In the genomic region with DNA sequence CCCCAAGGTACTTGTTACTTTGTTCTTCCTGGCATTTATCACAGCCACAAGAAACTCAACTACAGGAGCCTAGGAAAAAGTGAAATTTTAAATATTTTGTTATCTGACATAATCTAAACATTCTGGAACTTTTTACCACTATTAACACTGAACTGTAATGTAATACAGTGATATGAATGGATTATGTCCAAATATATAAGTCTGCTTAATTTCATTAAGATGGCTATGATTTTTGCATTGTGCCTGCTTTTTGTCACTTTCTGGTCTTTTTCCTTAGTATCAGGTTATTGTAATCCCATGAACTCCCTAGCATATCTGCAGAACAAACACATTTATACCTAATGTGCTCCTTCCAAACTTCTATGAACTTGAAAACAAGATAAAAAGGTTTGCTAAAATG, we compare ENCODE assay signal across 15 cellular contexts. TPM values are rescaled to one million over a fixed set of nuclear protein-coding genes. Genes with fewer than 3 reads are reported as not detected.
DNase-seq lines count a peak whose midpoint lies in the region; ATAC-seq lines count a peak whose summit lies in the region.
"Had no signal": no experiment of that assay in that cellular context is flagged by ENCODE, and none has a peak within 500 bp of the region (broad histone marks: within the 10 kb centered on the region; RNA-seq: fewer than 3 reads in every experiment).

No MANE protein-coding gene starts in this region.

- H3K23ac ChIP-seq in mesenchymal stem cell (ENCODE audit: low read length in 2 of 2): no peak overlapping the region

- intact Hi-C loops in activated T-helper 1 cell treated with anti-CD3 and anti-CD28 coated beads, Interleukin-12 subunit alpha, Interleukin-12 subunit beta, Interleukin-2, Interleukin-4 antibody, amounts not matched to agents 30 ng/mL and 10 ng/mL and 1 ng/mL, durations not matched to agents 14 hours and 24 hours and 36 hours (cut with micrococcal nuclease): no loop called here

- H3K9me3 ChIP-seq in CD4-positive, CD25-positive, alpha-beta regulatory T cell (ENCODE audit: control insufficient read depth in 2 of 2, low read length in 2 of 2): no peaks in the 10 kb centered on the region
- H3K9me3 ChIP-seq in mesenchymal stem cell (ENCODE audit: control insufficient read depth, low read length): peaks cover under 1% of the 10 kb centered on the region

- peak overlapping the region; percentile 25 for H3K9ac ChIP-seq in mesenchymal stem cell (ENCODE audit: low read length)
- H3K9ac ChIP-seq: BLaER1, GM23248 had no signal

- no peak overlapping the region for H4K91ac ChIP-seq in mesenchymal stem cell (ENCODE audit: low read length)

- no peaks in the 10 kb centered on the region for H3K9me3 Mint-ChIP-seq in activated T-cell treated with anti-CD3 and anti-CD28 coated beads, Interleukin-2, amount 50 U/mL, for 72 hours
- H3K9me3 Mint-ChIP-seq in activated T-cell treated with anti-CD3 and anti-CD28 coated beads, Interleukin-2, amount 50 U/mL, for 4 hours: peaks cover under 1% of the 10 kb centered on the region
- peaks cover 0 to 3% (median 0%) of the 10 kb centered on the region in 7 donors for H3K9me3 Mint-ChIP-seq in CD4-positive, CD25-positive, alpha-beta regulatory T cell
- H3K9me3 Mint-ChIP-seq in activated T-helper 1 cell treated with anti-CD3 and anti-CD28 coated beads, Interleukin-12 subunit alpha, Interleukin-12 subunit beta, Interleukin-2, Interleukin-4 antibody, amounts not matched to agents 30 ng/mL and 10 ng/mL and 1 ng/mL, durations not matched to agents 14 hours and 24 hours and 36 hours: no peaks in the 10 kb centered on the region

- peak overlapping the region; percentile 46 for H3K27ac Mint-ChIP-seq in activated T-cell treated with anti-CD3 and anti-CD28 coated beads, Interleukin-2, amount 50 U/mL, for 72 hours
- H3K27ac Mint-ChIP-seq in CD4-positive, CD25-positive, alpha-beta regulatory T cell: peak overlapping the region in 2 of 3 donors; percentile 3 to 6
- peak overlapping the region; percentile 43 for H3K27ac Mint-ChIP-seq in activated T-helper 1 cell treated with anti-CD3 and anti-CD28 coated beads, Interleukin-12 subunit alpha, Interleukin-12 subunit beta, Interleukin-2, Interleukin-4 antibody, amounts not matched to agents 30 ng/mL and 10 ng/mL and 1 ng/mL, durations not matched to agents 14 hours and 24 hours and 36 hours

- H3K27ac ChIP-seq in CD4-positive, CD25-positive, alpha-beta regulatory T cell (ENCODE audit: insufficient read depth, low read length, poor library complexity, severe bottlenecking): no peak overlapping the region
- H3K27ac ChIP-seq in mesenchymal stem cell (ENCODE audit: low read length, poor library complexity, severe bottlenecking): no peak overlapping the region
- H3K27ac ChIP-seq: 22Rv1, BLaER1, GM23248 had no signal

- no peak overlapping the region for H2BK15ac ChIP-seq in mesenchymal stem cell (ENCODE audit: low read depth, poor library complexity, severe bottlenecking)

- ATAC-seq in activated T-cell treated with anti-CD3 and anti-CD28 coated beads, Interleukin-2, amount 50 U/mL, for 72 hours (replicated peaks in 1 of 2): no peak
- ATAC-seq in activated T-cell treated with anti-CD3 and anti-CD28 coated beads, Interleukin-2, amount 50 U/mL, for 4 hours: no peak
- no peak for ATAC-seq in CD4-positive, CD25-positive, alpha-beta regulatory T cell (ENCODE audit: low read depth in 2 of 2)
- ATAC-seq: HCT116 had no signal

- H3K18ac ChIP-seq in mesenchymal stem cell (ENCODE audit: low read depth in 1 of 2, low read length in 2 of 2): no peak overlapping the region

- no peaks in the 10 kb centered on the region for H3K27me3 ChIP-seq in CD4-positive, CD25-positive, alpha-beta regulatory T cell (ENCODE audit: control insufficient read depth, insufficient read depth, low read length)
- no peaks in the 10 kb centered on the region for H3K27me3 ChIP-seq in mesenchymal stem cell (ENCODE audit: control insufficient read depth in 1 of 2, insufficient read depth in 1 of 2, low read length in 2 of 2)
- H3K27me3 ChIP-seq: BLaER1 had no signal

- no peak overlapping the region for H3K4me3 Mint-ChIP-seq in activated T-cell treated with anti-CD3 and anti-CD28 coated beads, Interleukin-2, amount 50 U/mL, for 72 hours
- no peak overlapping the region for H3K4me3 Mint-ChIP-seq in activated T-cell treated with anti-CD3 and anti-CD28 coated beads, Interleukin-2, amount 50 U/mL, for 4 hours
- no peak overlapping the region for H3K4me3 Mint-ChIP-seq in CD4-positive, CD25-positive, alpha-beta regulatory T cell
- no peak overlapping the region for H3K4me3 Mint-ChIP-seq in activated T-helper 1 cell treated with anti-CD3 and anti-CD28 coated beads, Interleukin-12 subunit alpha, Interleukin-12 subunit beta, Interleukin-2, Interleukin-4 antibody, amounts not matched to agents 30 ng/mL and 10 ng/mL and 1 ng/mL, durations not matched to agents 14 hours and 24 hours and 36 hours

- peaks cover 14 to 38% of the 10 kb centered on the region in 2 donors for H3K36me3 Mint-ChIP-seq in activated T-cell treated with anti-CD3 and anti-CD28 coated beads, Interleukin-2, amount 50 U/mL, for 72 hours (ENCODE audit: insufficient read depth in 2 of 2)
- peaks cover 41% of the 10 kb centered on the region for H3K36me3 Mint-ChIP-seq in activated T-cell treated with anti-CD3 and anti-CD28 coated beads, Interleukin-2, amount 50 U/mL, for 4 hours (ENCODE audit: insufficient read depth)
- H3K36me3 Mint-ChIP-seq in CD4-positive, CD25-positive, alpha-beta regulatory T cell: peaks cover 35% of the 10 kb centered on the region
- peaks cover 37% of the 10 kb centered on the region for H3K36me3 Mint-ChIP-seq in activated T-helper 1 cell treated with anti-CD3 and anti-CD28 coated beads, Interleukin-12 subunit alpha, Interleukin-12 subunit beta, Interleukin-2, Interleukin-4 antibody, amounts not matched to agents 30 ng/mL and 10 ng/mL and 1 ng/mL, durations not matched to agents 14 hours and 24 hours and 36 hours (ENCODE audit: low read depth)

- no peak overlapping the region for H3K4me3 ChIP-seq in CD4-positive, CD25-positive, alpha-beta regulatory T cell (ENCODE audit: low read depth, low read length)
- H3K4me3 ChIP-seq in mesenchymal stem cell (ENCODE audit: insufficient read depth in 1 of 2, low read depth in 1 of 2, low read length in 2 of 2): no peak overlapping the region
- H3K4me3 ChIP-seq: BLaER1, GM12878, GM23248 had no signal

- H2AFZ ChIP-seq in mesenchymal stem cell (ENCODE audit: low read depth, low read length): no peak overlapping the region
- H2AFZ ChIP-seq: GM23248 had no signal

- no peak overlapping the region for H4K8ac ChIP-seq in mesenchymal stem cell (ENCODE audit: low read length)

- H3K4me2 ChIP-seq in mesenchymal stem cell (ENCODE audit: low read length, poor library complexity, severe bottlenecking): no peak overlapping the region
- H3K4me2 ChIP-seq: BLaER1 had no signal

- no peak overlapping the region for H3K14ac ChIP-seq in mesenchymal stem cell (ENCODE audit: low read length in 2 of 2)

- peaks cover 12% of the 10 kb centered on the region for H3K79me1 ChIP-seq in mesenchymal stem cell (replicated peaks; ENCODE audit: low read length, poor library complexity, severe bottlenecking)

- no peak overlapping the region for H3K4ac ChIP-seq in mesenchymal stem cell (ENCODE audit: low read depth in 1 of 2, low read length in 2 of 2)

- no peak overlapping the region for H2BK5ac ChIP-seq in mesenchymal stem cell (ENCODE audit: low read depth, low read length, poor library complexity, severe bottlenecking)

- H3K4me1 Mint-ChIP-seq in activated T-cell treated with anti-CD3 and anti-CD28 coated beads, Interleukin-2, amount 50 U/mL, for 72 hours (ENCODE audit: low read depth): peaks cover 22% of the 10 kb centered on the region
- H3K4me1 Mint-ChIP-seq in activated T-cell treated with anti-CD3 and anti-CD28 coated beads, Interleukin-2, amount 50 U/mL, for 4 hours (ENCODE audit: low read depth): peaks cover 52% of the 10 kb centered on the region
- H3K4me1 Mint-ChIP-seq in CD4-positive, CD25-positive, alpha-beta regulatory T cell: peaks cover 48 to 69% (median 51%) of the 10 kb centered on the region in 4 donors
- H3K4me1 Mint-ChIP-seq in activated T-helper 1 cell treated with anti-CD3 and anti-CD28 coated beads, Interleukin-12 subunit alpha, Interleukin-12 subunit beta, Interleukin-2, Interleukin-4 antibody, amounts not matched to agents 30 ng/mL and 10 ng/mL and 1 ng/mL, durations not matched to agents 14 hours and 24 hours and 36 hours (ENCODE audit: low read depth): peaks cover 10% of the 10 kb centered on the region

- no peaks in the 10 kb centered on the region for H3K27me3 Mint-ChIP-seq in activated T-cell treated with anti-CD3 and anti-CD28 coated beads, Interleukin-2, amount 50 U/mL, for 72 hours (ENCODE audit: low read depth)
- H3K27me3 Mint-ChIP-seq in activated T-cell treated with anti-CD3 and anti-CD28 coated beads, Interleukin-2, amount 50 U/mL, for 4 hours (ENCODE audit: low read depth): no peaks in the 10 kb centered on the region
- H3K27me3 Mint-ChIP-seq in CD4-positive, CD25-positive, alpha-beta regulatory T cell: no peaks in the 10 kb centered on the region
- H3K27me3 Mint-ChIP-seq in activated T-helper 1 cell treated with anti-CD3 and anti-CD28 coated beads, Interleukin-12 subunit alpha, Interleukin-12 subunit beta, Interleukin-2, Interleukin-4 antibody, amounts not matched to agents 30 ng/mL and 10 ng/mL and 1 ng/mL, durations not matched to agents 14 hours and 24 hours and 36 hours (ENCODE audit: insufficient read depth): no peaks in the 10 kb centered on the region

- peaks cover 35% of the 10 kb centered on the region for H3K36me3 ChIP-seq in CD4-positive, CD25-positive, alpha-beta regulatory T cell (ENCODE audit: control insufficient read depth, insufficient read depth, low read length)
- H3K36me3 ChIP-seq in mesenchymal stem cell (ENCODE audit: control insufficient read depth in 1 of 2, insufficient read depth in 2 of 2, low read depth in 1 of 2, low read length in 2 of 2): peaks cover 0 to 58% of the 10 kb centered on the region in 2 experiments

- H2BK12ac ChIP-seq in mesenchymal stem cell (ENCODE audit: low read length in 2 of 2): no peak overlapping the region

- H2BK120ac ChIP-seq in mesenchymal stem cell (ENCODE audit: low read depth, low read length): no peak overlapping the region

- peaks cover 4% of the 10 kb centered on the region for H3K4me1 ChIP-seq in CD4-positive, CD25-positive, alpha-beta regulatory T cell (ENCODE audit: control insufficient read depth, insufficient read depth, low read length, poor library complexity, severe bottlenecking)
- no peaks in the 10 kb centered on the region for H3K4me1 ChIP-seq in mesenchymal stem cell (ENCODE audit: control insufficient read depth, insufficient read depth, low read depth, low read length)
- H3K4me1 ChIP-seq: BLaER1 had no signal

- no peak for DNase-seq in activated T-cell treated with anti-CD3 and anti-CD28 coated beads, Interleukin-2, amount 50 U/mL, for 72 hours
- no peak for DNase-seq in activated T-cell treated with anti-CD3 and anti-CD28 coated beads, Interleukin-2, amount 50 U/mL, for 4 hours
- no peak for DNase-seq in CD4-positive, CD25-positive, alpha-beta regulatory T cell
- DNase-seq in activated T-helper 1 cell treated with anti-CD3 and anti-CD28 coated beads, Interleukin-12 subunit alpha, Interleukin-12 subunit beta, Interleukin-2, Interleukin-4 antibody, amounts not matched to agents 30 ng/mL and 10 ng/mL and 1 ng/mL, durations not matched to agents 14 hours and 24 hours and 36 hours (ENCODE audit: low spot score): no peak
- DNase-seq in mesenchymal stem cell (no peak), EL (no peak), NCI-H345 treated with DMSO at 0.1 percent for 48 hours (lab: John Stamatoyannopoulos, UW; ENCODE audit: unreplicated experiment) (no peak), COLO829 (ENCODE audit: low spot score) (no peak)
- DNase-seq: Calu3, DMS 273 treated with DMSO at 0.1 percent for 48 hours, GM23248 had no signal

- H2AK5ac ChIP-seq in mesenchymal stem cell (ENCODE audit: low read length, severe bottlenecking): no peak overlapping the region

RNA-seq across cellular contexts. Expression of gene PJA2, which starts 35.8 kb away (rescaled TPM):
- total RNA-seq in activated T-cell treated with anti-CD3 and anti-CD28 coated beads, Interleukin-2, amount 50 U/mL, for 72 hours: 10 to 100 TPM; 62.5 to 66.2 TPM
- total RNA-seq in activated T-cell treated with anti-CD3 and anti-CD28 coated beads, Interleukin-2, amount 50 U/mL, for 4 hours: 10 to 100 TPM; 27.6 to 33.7 (median 28.8) TPM
- 73.7 TPM for total RNA-seq in CD4-positive, CD25-positive, alpha-beta regulatory T cell
- polyA plus RNA-seq in CD4-positive, CD25-positive, alpha-beta regulatory T cell: 10 to 100 TPM; 56.5 to 65.7 (median 60.6) TPM
- 40.2 and 41.4 TPM in 2 replicates for total RNA-seq in activated T-helper 1 cell treated with anti-CD3 and anti-CD28 coated beads, Interleukin-12 subunit alpha, Interleukin-12 subunit beta, Interleukin-2, Interleukin-4 antibody, amounts not matched to agents 30 ng/mL and 10 ng/mL and 1 ng/mL, durations not matched to agents 14 hours and 24 hours and 36 hours
- 54.5 TPM for polyA plus RNA-seq in mesenchymal stem cell (2013, experiment 1 of 2)
- 55.2 TPM for polyA plus RNA-seq in mesenchymal stem cell (2013, experiment 2 of 2)
